Comparison of ENCODE assay signal across 8 cellular contexts in the genomic region with DNA sequence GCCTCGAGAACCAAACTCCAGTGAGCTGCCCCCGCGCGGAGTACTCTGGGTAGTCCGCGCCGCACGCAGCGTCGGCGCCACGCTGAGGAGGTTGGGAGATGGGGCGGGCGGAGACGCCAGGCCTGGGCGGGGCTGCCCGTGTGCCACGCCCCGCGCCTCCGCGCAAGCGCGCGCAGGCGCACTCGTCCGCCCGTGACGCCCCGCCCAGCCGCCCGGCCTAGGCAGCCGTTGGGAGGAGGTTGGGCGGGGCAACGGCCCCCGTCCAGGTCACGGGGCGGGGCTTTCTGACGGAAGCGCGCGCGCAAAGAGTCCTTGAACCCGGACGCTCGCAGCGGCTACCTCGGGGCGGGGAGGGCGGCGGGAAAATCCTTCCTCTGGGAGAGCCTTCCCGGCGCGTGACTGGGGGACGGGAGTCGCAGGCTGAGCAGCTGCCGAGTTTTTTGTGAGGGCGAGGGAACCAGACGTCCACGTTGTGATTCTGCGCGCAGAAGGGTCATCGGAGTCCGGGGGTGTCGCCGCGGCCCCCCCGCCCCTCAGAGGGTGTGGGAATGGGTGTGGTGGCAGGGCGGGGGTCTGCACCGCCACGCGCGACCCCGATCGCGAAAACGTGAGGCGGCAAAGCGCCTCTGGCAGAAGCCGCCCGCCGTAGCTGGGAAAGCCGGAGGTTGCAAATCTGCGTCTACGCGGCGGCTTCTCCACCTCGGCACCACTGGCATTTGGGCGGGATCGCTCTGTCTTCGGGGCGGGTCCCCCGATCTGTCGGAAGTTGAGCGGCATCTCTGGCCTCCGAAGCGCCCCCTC. TPM values are rescaled to one million over a fixed set of nuclear protein-coding genes. Genes with fewer than 3 reads are reported as not detected.
DNase-seq lines count a peak whose midpoint lies in the region; ATAC-seq and TF ChIP-seq lines count a peak whose summit lies in the region.

A gene with protein sequence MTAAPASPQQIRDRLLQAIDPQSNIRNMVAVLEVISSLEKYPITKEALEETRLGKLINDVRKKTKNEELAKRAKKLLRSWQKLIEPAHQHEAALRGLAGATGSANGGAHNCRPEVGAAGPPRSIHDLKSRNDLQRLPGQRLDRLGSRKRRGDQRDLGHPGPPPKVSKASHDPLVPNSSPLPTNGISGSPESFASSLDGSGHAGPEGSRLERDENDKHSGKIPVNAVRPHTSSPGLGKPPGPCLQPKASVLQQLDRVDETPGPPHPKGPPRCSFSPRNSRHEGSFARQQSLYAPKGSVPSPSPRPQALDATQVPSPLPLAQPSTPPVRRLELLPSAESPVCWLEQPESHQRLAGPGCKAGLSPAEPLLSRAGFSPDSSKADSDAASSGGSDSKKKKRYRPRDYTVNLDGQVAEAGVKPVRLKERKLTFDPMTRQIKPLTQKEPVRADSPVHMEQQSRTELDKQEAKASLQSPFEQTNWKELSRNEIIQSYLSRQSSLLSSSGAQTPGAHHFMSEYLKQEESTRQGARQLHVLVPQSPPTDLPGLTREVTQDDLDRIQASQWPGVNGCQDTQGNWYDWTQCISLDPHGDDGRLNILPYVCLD (minus strand): TSS at position 22 of the 801 bp plus-strand sequence. CDS start 261 bp downstream, outside the sequence.

- peaks cover 38% of the 10 kb centered on the region for H3K4me1 Mint-ChIP-seq in activated naive CD8-positive, alpha-beta T cell treated with anti-CD3 and anti-CD28 coated beads, Interleukin-2, amount 10 ng/mL, durations not matched to agents 7 days and 5 days

- peak within 1 kb of the TSS; percentile 99 for H3K4me3 Mint-ChIP-seq in activated naive CD8-positive, alpha-beta T cell treated with anti-CD3 and anti-CD28 coated beads, Interleukin-2, amount 10 ng/mL, durations not matched to agents 7 days and 5 days

- H3K4me3 ChIP-seq in GM12865 (ENCODE audit: low read depth, low read length) = peak within 1 kb of the TSS; percentile 97
- H3K4me3 ChIP-seq in SU-DHL-6 (ENCODE audit: insufficient read depth, low read length, poor library complexity, severe bottlenecking) = peak within 1 kb of the TSS; percentile 91
- H3K4me3 ChIP-seq in parathyroid adenoma (ENCODE audit: low read depth, low read length) = peak within 1 kb of the TSS; percentile 88
- H3K4me3 ChIP-seq in tibial nerve = peak within 1 kb of the TSS; percentile 81 to 97 (median 90)

- intact Hi-C loops in Right ventricle myocardium superior (cut with DNase I) = loop anchor here (10.0 kb wide), 1 partner anchor 54 kb away; a partner anchor contains a TSS

- DNase-seq in GM12865 (ENCODE audit: low read depth) (peak; percentile 97), NCI-H1105 treated with DMSO at 0.1 percent for 48 hours (lab: John Stamatoyannopoulos, UW) (peak; percentile 92), Right ventricle myocardium superior (peak; percentile 98), tibial nerve (ENCODE audit: low spot score in 2 of 2) (peak; percentile 88 to 92)
- peak; percentile 99 for DNase-seq in activated naive CD8-positive, alpha-beta T cell treated with anti-CD3 and anti-CD28 coated beads, Interleukin-2, amount 10 ng/mL, durations not matched to agents 7 days and 5 days

- H3K9me3 Mint-ChIP-seq in activated naive CD8-positive, alpha-beta T cell treated with anti-CD3 and anti-CD28 coated beads, Interleukin-2, amount 10 ng/mL, durations not matched to agents 7 days and 5 days = no peaks in the 10 kb centered on the region

- peak within 1 kb of the TSS; percentile 99 for H3K27ac Mint-ChIP-seq in activated naive CD8-positive, alpha-beta T cell treated with anti-CD3 and anti-CD28 coated beads, Interleukin-2, amount 10 ng/mL, durations not matched to agents 7 days and 5 days

- peak; percentile 64 to 89 for TF ChIP-seq EP300 in tibial nerve (IDR thresholded peaks at IDR 0.05)

- H3K36me3 ChIP-seq in SU-DHL-6 (ENCODE audit: low read length) = no peaks in the 10 kb centered on the region
- no peaks in the 10 kb centered on the region for H3K36me3 ChIP-seq in parathyroid adenoma (ENCODE audit: control insufficient read depth, insufficient read depth, low read length)
- peaks cover 0 to 35% (median 0%) of the 10 kb centered on the region in 3 donors for H3K36me3 ChIP-seq in tibial nerve

- POLR2A ChIA-PET in activated naive CD8-positive, alpha-beta T cell treated with anti-CD3 and anti-CD28 coated beads, Interleukin-2, amount 10 ng/mL, durations not matched to agents 7 days and 5 days (lab: Charles Lee) = interaction anchor here (0.6 to 4.0 kb wide), 21 partner anchors 9 to 462 kb away, joined by 3 to 66 read pairs (median 5); a partner anchor contains a TSS

- whole genome bisulfite sequencing in tibial nerve, 2 donors = 0 to 1% methylated on average over 37 to 51 of the region's 98 CpGs

- peak within 1 kb of the TSS; percentile 33 for H2AFZ ChIP-seq in SU-DHL-6 (ENCODE audit: low read depth, low read length, severe bottlenecking)
- H2AFZ ChIP-seq in parathyroid adenoma = peak within 1 kb of the TSS; percentile 93

- H3K36me3 Mint-ChIP-seq in activated naive CD8-positive, alpha-beta T cell treated with anti-CD3 and anti-CD28 coated beads, Interleukin-2, amount 10 ng/mL, durations not matched to agents 7 days and 5 days = peaks cover 16% of the 10 kb centered on the region

- H3K9me3 ChIP-seq in SU-DHL-6 (ENCODE audit: insufficient read depth, low read length) = no peaks in the 10 kb centered on the region
- H3K9me3 ChIP-seq in parathyroid adenoma (ENCODE audit: control insufficient read depth, low read length) = no peaks in the 10 kb centered on the region
- no peaks in the 10 kb centered on the region for H3K9me3 ChIP-seq in tibial nerve

- H3K27me3 ChIP-seq in SU-DHL-6 (ENCODE audit: low read length) = no peaks in the 10 kb centered on the region
- H3K27me3 ChIP-seq in parathyroid adenoma (ENCODE audit: control insufficient read depth, insufficient read depth, low read length) = no peaks in the 10 kb centered on the region
- no peaks in the 10 kb centered on the region for H3K27me3 ChIP-seq in tibial nerve

- peak; percentile 48 to 86 for TF ChIP-seq POLR2A in tibial nerve (IDR thresholded peaks at IDR 0.05)

- peak within 1 kb of the TSS; percentile 95 for H3K27ac ChIP-seq in SU-DHL-6 (ENCODE audit: low read depth, low read length)
- H3K27ac ChIP-seq in parathyroid adenoma = peak within 1 kb of the TSS; percentile 85
- H3K27ac ChIP-seq in tibial nerve = peak within 1 kb of the TSS; percentile 87 to 98 (median 96)

- peaks cover 7% of the 10 kb centered on the region; the same call in 1 of the 2 replicates for H4K20me1 ChIP-seq in SU-DHL-6 (ENCODE audit: low read depth, low read length)

- peaks cover 28% of the 10 kb centered on the region for H3F3A ChIP-seq in SU-DHL-6 (ENCODE audit: insufficient read depth)

- no peaks in the 10 kb centered on the region for H3K9me2 ChIP-seq in SU-DHL-6 (replicated peaks; ENCODE audit: insufficient read depth, low read length)

- ATAC-seq in HG02642 (IDR thresholded peaks at IDR 0.05; ENCODE audit: poor library complexity, unreplicated experiment) (peak; percentile 88), Right ventricle myocardium superior (ENCODE audit: poor library complexity) (peak; percentile 96)
- peak; percentile 87 for ATAC-seq in activated naive CD8-positive, alpha-beta T cell treated with anti-CD3 and anti-CD28 coated beads, Interleukin-2, amount 10 ng/mL, durations not matched to agents 7 days and 5 days (ENCODE audit: low read depth)

- TF ChIP-seq CTCF in GM12865 (IDR thresholded peaks at IDR 0.05; ENCODE audit: insufficient read depth, low read depth, low read length, missing control alignments) (no peak), SU-DHL-6 (IDR thresholded peaks at IDR 0.05; ENCODE audit: insufficient read depth, low read length, poor library complexity, severe bottlenecking) (no peak), parathyroid adenoma (IDR thresholded peaks at IDR 0.05) (no peak), tibial nerve (IDR thresholded peaks at IDR 0.05) (peak in 2 of 5 experiments; percentile 34 to 53)

- H3K27me3 Mint-ChIP-seq in activated naive CD8-positive, alpha-beta T cell treated with anti-CD3 and anti-CD28 coated beads, Interleukin-2, amount 10 ng/mL, durations not matched to agents 7 days and 5 days = no peaks in the 10 kb centered on the region

- peaks cover 45% of the 10 kb centered on the region for H3K79me2 ChIP-seq in SU-DHL-6 (ENCODE audit: insufficient read depth, low read length)
- H3K79me2 ChIP-seq in parathyroid adenoma = peaks cover 42% of the 10 kb centered on the region

- H3K4me2 ChIP-seq in SU-DHL-6 (ENCODE audit: low read depth, low read length, poor library complexity, severe bottlenecking) (peak within 1 kb of the TSS; percentile 87), parathyroid adenoma (ENCODE audit: low read length) (peak within 1 kb of the TSS; percentile 95)

- H3K4me1 ChIP-seq in parathyroid adenoma = peaks cover 4% of the 10 kb centered on the region
- H3K4me1 ChIP-seq in tibial nerve = peaks cover 0 to 48% (median 21%) of the 10 kb centered on the region in 4 donors

- H3K9ac ChIP-seq in SU-DHL-6 (ENCODE audit: low read length) = peak within 1 kb of the TSS; percentile 92
- H3K9ac ChIP-seq in parathyroid adenoma = peak within 1 kb of the TSS; percentile 91

RNA-seq across cellular contexts. Expression of the gene that starts here (rescaled TPM):
- 10 to 100 TPM; 16.4 to 21.2 TPM for total RNA-seq in activated naive CD8-positive, alpha-beta T cell treated with anti-CD3 and anti-CD28 coated beads, Interleukin-2, amount 10 ng/mL, durations not matched to agents 7 days and 5 days
- 3.9 TPM for total RNA-seq in Right ventricle myocardium superior
- total RNA-seq in tibial nerve = 10 to 100 TPM in 2 of 4 donors, 1 to 10 TPM in 2; 6.1 to 14.2 (median 11.7) TPM

Comparison
In these comparisons a context has a peak if more than half of its experiments do, and no peak if none do; other contexts are left out.
1. Peak in every context shown above with its lines: DNase-seq, ATAC-seq, H3K4me3 ChIP-seq and H3K27ac ChIP-seq.